Comparison of ENCODE assay signal across 19 cellular contexts in the genomic region with DNA sequence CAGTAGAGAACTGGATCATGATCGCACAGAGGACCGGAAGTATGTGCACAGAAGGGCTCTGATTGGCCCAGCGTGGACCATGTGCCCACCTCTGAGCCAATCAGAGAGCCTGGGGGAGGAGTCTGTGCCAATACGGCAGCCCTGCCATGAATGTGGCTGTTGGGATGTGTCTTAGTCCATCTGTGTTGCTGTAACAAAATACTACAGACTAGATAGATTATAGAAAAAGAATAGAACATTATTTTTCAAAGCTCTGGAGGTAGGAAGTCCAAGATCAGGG.
DNase-seq lines count a peak whose midpoint lies in the region; ATAC-seq and TF ChIP-seq lines count a peak whose summit lies in the region.
"Had no signal": no experiment of that assay in that cellular context is flagged by ENCODE, and none has a peak within 500 bp of the region (broad histone marks: within the 10 kb centered on the region; RNA-seq: fewer than 3 reads in every experiment).

No MANE protein-coding gene starts in this region.

- H3K9me3 ChIP-seq in DOHH2 (ENCODE audit: control insufficient read depth, insufficient read depth, low read length) (no peaks in the 10 kb centered on the region), SJCRH30 (replicated peaks) (no peaks in the 10 kb centered on the region)
- H3K9me3 ChIP-seq: BLaER1, gastroesophageal sphincter had no signal

- CTCF ChIA-PET in activated CD4-positive, alpha-beta T cell treated with anti-CD3 and anti-CD28 coated beads for 36 hours (lab: Charles Lee) = interaction anchor here (0.5 kb wide), 1 partner anchor 1890 kb away, joined by 3 read pairs; no protein-coding TSS in a partner anchor
- CTCF ChIA-PET in activated CD4-positive, alpha-beta T cell treated with anti-CD3 and anti-CD28 coated beads, Interleukin-2, amount 10 ng/mL, durations not matched to agents 7 days and 5 days (lab: Charles Lee) = no interaction called here

- POLR2A ChIA-PET in activated CD4-positive, alpha-beta T cell treated with anti-CD3 and anti-CD28 coated beads for 36 hours (lab: Charles Lee) = no interaction called here
- POLR2A ChIA-PET in activated CD4-positive, alpha-beta T cell treated with anti-CD3 and anti-CD28 coated beads, Interleukin-2, amount 10 ng/mL, durations not matched to agents 7 days and 5 days (lab: Charles Lee) = no interaction called here

- intact Hi-C loops in activated CD4-positive, alpha-beta T cell treated with anti-CD3 and anti-CD28 coated beads for 36 hours (cut with DNase I, micrococcal nuclease) = no loop called here

- no peaks in the 10 kb centered on the region for H3K9me2 ChIP-seq in DOHH2 (replicated peaks; ENCODE audit: control insufficient read depth, low read length)

- no peaks in the 10 kb centered on the region for H3K4me1 ChIP-seq in DOHH2 (ENCODE audit: control insufficient read depth, low read length)
- H3K4me1 ChIP-seq in SJCRH30 = no peaks in the 10 kb centered on the region
- H3K4me1 ChIP-seq: gastroesophageal sphincter had no signal

- H3K36me3 ChIP-seq in DOHH2 (ENCODE audit: control insufficient read depth, low read length) (no peaks in the 10 kb centered on the region), SJCRH30 (no peaks in the 10 kb centered on the region)
- H3K36me3 ChIP-seq: BLaER1, gastroesophageal sphincter, WERI-Rb-1 had no signal

- H4K20me1 ChIP-seq in DOHH2 (ENCODE audit: control insufficient read depth, insufficient read depth, low read depth, low read length) = no peaks in the 10 kb centered on the region
- H4K20me1 ChIP-seq: BLaER1 had no signal

- no peak overlapping the region for H3K27ac ChIP-seq in DOHH2 (ENCODE audit: low read depth, low read length)
- no peak overlapping the region for H3K27ac ChIP-seq in SJCRH30
- H3K27ac ChIP-seq: BLaER1, gastroesophageal sphincter, WERI-Rb-1 had no signal

- H3K4me2 ChIP-seq in DOHH2 (ENCODE audit: low read length) = peak overlapping the region; percentile 20; the same call in 1 of the 2 replicates
- H3K4me2 ChIP-seq: BLaER1 had no signal

- no peak for DNase-seq in activated CD4-positive, alpha-beta T cell treated with anti-CD3 and anti-CD28 coated beads for 36 hours
- DNase-seq in activated CD4-positive, alpha-beta T cell treated with anti-CD3 and anti-CD28 coated beads, Interleukin-2, amount 10 ng/mL, durations not matched to agents 7 days and 5 days = no peak
- DNase-seq in SJCRH30 (peak; percentile 20 to 36), islet precursor cell (peak; percentile 39), RKO (ENCODE audit: low spot score) (no peak)
- DNase-seq in T-helper 2 cell treated with Interferon-gamma antibody and Interleukin-4, amounts not matched to agents 5 μg/mL and 100 μg/mL, for 36 hours (ENCODE audit: low spot score) = no peak
- DNase-seq: activated naive CD4-positive, alpha-beta T cell; caudate nucleus; mesendoderm; naive thymus-derived CD8-positive, alpha-beta T cell; NCI-H1930; posterior cingulate gyrus; T-helper 1 cell; WERI-Rb-1 had no signal

- H3K27me3 Mint-ChIP-seq in activated CD4-positive, alpha-beta T cell treated with anti-CD3 and anti-CD28 coated beads for 36 hours = peaks cover 9% of the 10 kb centered on the region
- H3K27me3 Mint-ChIP-seq in activated CD4-positive, alpha-beta T cell treated with anti-CD3 and anti-CD28 coated beads, Interleukin-2, amount 10 ng/mL, durations not matched to agents 7 days and 5 days = peaks cover 5% of the 10 kb centered on the region
- H3K27me3 Mint-ChIP-seq in T-helper 2 cell treated with Interferon-gamma antibody and Interleukin-4, amounts not matched to agents 5 μg/mL and 100 μg/mL, for 36 hours (ENCODE audit: low read depth) = peaks cover 11% of the 10 kb centered on the region

- no peak for TF ChIP-seq CTCF in DOHH2 (IDR thresholded peaks at IDR 0.05; ENCODE audit: low read depth, low read length, poor library complexity, severe bottlenecking)

- H3K27ac Mint-ChIP-seq in activated CD4-positive, alpha-beta T cell treated with anti-CD3 and anti-CD28 coated beads for 36 hours = no peak overlapping the region
- H3K27ac Mint-ChIP-seq in activated CD4-positive, alpha-beta T cell treated with anti-CD3 and anti-CD28 coated beads, Interleukin-2, amount 10 ng/mL, durations not matched to agents 7 days and 5 days = no peak overlapping the region
- H3K27ac Mint-ChIP-seq in T-helper 2 cell treated with Interferon-gamma antibody and Interleukin-4, amounts not matched to agents 5 μg/mL and 100 μg/mL, for 36 hours = no peak overlapping the region
- H3K27ac Mint-ChIP-seq: naive thymus-derived CD8-positive, alpha-beta T cell had no signal

- no peaks in the 10 kb centered on the region for H3K79me2 ChIP-seq in DOHH2 (ENCODE audit: control insufficient read depth, low read length)

- no peaks in the 10 kb centered on the region for H3K36me3 Mint-ChIP-seq in activated CD4-positive, alpha-beta T cell treated with anti-CD3 and anti-CD28 coated beads for 36 hours (ENCODE audit: low read depth)
- H3K36me3 Mint-ChIP-seq in activated CD4-positive, alpha-beta T cell treated with anti-CD3 and anti-CD28 coated beads, Interleukin-2, amount 10 ng/mL, durations not matched to agents 7 days and 5 days (ENCODE audit: low read depth) = no peaks in the 10 kb centered on the region
- H3K36me3 Mint-ChIP-seq in T-helper 2 cell treated with Interferon-gamma antibody and Interleukin-4, amounts not matched to agents 5 μg/mL and 100 μg/mL, for 36 hours (ENCODE audit: low read depth) = no peaks in the 10 kb centered on the region
- H3K36me3 Mint-ChIP-seq: naive thymus-derived CD8-positive, alpha-beta T cell had no signal

- no peak overlapping the region for H3K4me3 Mint-ChIP-seq in activated CD4-positive, alpha-beta T cell treated with anti-CD3 and anti-CD28 coated beads for 36 hours
- H3K4me3 Mint-ChIP-seq in activated CD4-positive, alpha-beta T cell treated with anti-CD3 and anti-CD28 coated beads, Interleukin-2, amount 10 ng/mL, durations not matched to agents 7 days and 5 days = no peak overlapping the region
- H3K4me3 Mint-ChIP-seq in T-helper 2 cell treated with Interferon-gamma antibody and Interleukin-4, amounts not matched to agents 5 μg/mL and 100 μg/mL, for 36 hours = no peak overlapping the region
- H3K4me3 Mint-ChIP-seq: naive thymus-derived CD8-positive, alpha-beta T cell had no signal

- no peaks in the 10 kb centered on the region; the same call in 1 of the 2 replicates for H3K27me3 ChIP-seq in DOHH2 (ENCODE audit: control insufficient read depth, low read length)
- peaks cover 12% of the 10 kb centered on the region; the same call in 1 of the 2 replicates for H3K27me3 ChIP-seq in SJCRH30
- H3K27me3 ChIP-seq: BLaER1, gastroesophageal sphincter had no signal

- H3F3A ChIP-seq in DOHH2 (ENCODE audit: control insufficient read depth, insufficient read depth) = no peaks in the 10 kb centered on the region

- H3K4me3 ChIP-seq in DOHH2 (ENCODE audit: low read length) (no peak overlapping the region), SJCRH30 (no peak overlapping the region)
- H3K4me3 ChIP-seq: BLaER1, gastroesophageal sphincter had no signal

- H3K9me3 Mint-ChIP-seq in activated CD4-positive, alpha-beta T cell treated with anti-CD3 and anti-CD28 coated beads for 36 hours (ENCODE audit: low read depth) = no peaks in the 10 kb centered on the region
- H3K9me3 Mint-ChIP-seq in activated CD4-positive, alpha-beta T cell treated with anti-CD3 and anti-CD28 coated beads, Interleukin-2, amount 10 ng/mL, durations not matched to agents 7 days and 5 days = no peaks in the 10 kb centered on the region
- no peaks in the 10 kb centered on the region for H3K9me3 Mint-ChIP-seq in T-helper 2 cell treated with Interferon-gamma antibody and Interleukin-4, amounts not matched to agents 5 μg/mL and 100 μg/mL, for 36 hours
- H3K9me3 Mint-ChIP-seq: naive thymus-derived CD8-positive, alpha-beta T cell had no signal

- H3K4me1 Mint-ChIP-seq in activated CD4-positive, alpha-beta T cell treated with anti-CD3 and anti-CD28 coated beads for 36 hours = no peaks in the 10 kb centered on the region
- H3K4me1 Mint-ChIP-seq in activated CD4-positive, alpha-beta T cell treated with anti-CD3 and anti-CD28 coated beads, Interleukin-2, amount 10 ng/mL, durations not matched to agents 7 days and 5 days = no peaks in the 10 kb centered on the region
- no peaks in the 10 kb centered on the region for H3K4me1 Mint-ChIP-seq in T-helper 2 cell treated with Interferon-gamma antibody and Interleukin-4, amounts not matched to agents 5 μg/mL and 100 μg/mL, for 36 hours (ENCODE audit: low read depth)

- peak; percentile 66 for ATAC-seq in activated CD4-positive, alpha-beta T cell treated with anti-CD3 and anti-CD28 coated beads for 36 hours
- no peak for ATAC-seq in GM21381 (IDR thresholded peaks at IDR 0.05; ENCODE audit: unreplicated experiment)
- ATAC-seq: gastroesophageal sphincter, Right ventricle myocardium inferior had no signal

Comparison
In these comparisons a context has a peak if more than half of its experiments do, and no peak if none do; other contexts are left out.
1. DNase-seq: peak in SJCRH30 (2 of 2) and islet precursor cell (single experiment); none in activated CD4-positive, alpha-beta T cell treated with anti-CD3 and anti-CD28 coated beads for 36 hours (single experiment), activated CD4-positive, alpha-beta T cell treated with anti-CD3 and anti-CD28 coated beads, Interleukin-2, amount 10 ng/mL, durations not matched to agents 7 days and 5 days (single experiment), T-helper 2 cell treated with Interferon-gamma antibody and Interleukin-4, amounts not matched to agents 5 μg/mL and 100 μg/mL, for 36 hours (single experiment) and RKO (single experiment).